Comparison of ENCODE assay signal across 1 cellular context in genomic region chr9:122119166-122119521, GRCh38.
TF ChIP-seq lines count a peak whose summit lies in the region.

No MANE protein-coding gene starts in this region.

TF ChIP-seq in K562, 482 proteins besides CTCF, POLR2A, EP300 and RAD21:
- peak; percentile 17; the same call in 1 of the 2 replicates for TF ChIP-seq CEBPB (tag; IDR thresholded peaks at IDR 0.05)
- no peak for TF ChIP-seq GATAD2B (IDR thresholded peaks at IDR 0.05; ENCODE audit: borderline replicate concordance)
- no peak for TF ChIP-seq CBX1 (IDR thresholded peaks at IDR 0.05; ENCODE audit: low read depth)
- no peak for TF ChIP-seq CEBPZ (IDR thresholded peaks at IDR 0.05; ENCODE audit: borderline replicate concordance, low read depth, low read length)
- no peak for TF ChIP-seq SOX6 (IDR thresholded peaks at IDR 0.05)
